In the genomic region with DNA sequence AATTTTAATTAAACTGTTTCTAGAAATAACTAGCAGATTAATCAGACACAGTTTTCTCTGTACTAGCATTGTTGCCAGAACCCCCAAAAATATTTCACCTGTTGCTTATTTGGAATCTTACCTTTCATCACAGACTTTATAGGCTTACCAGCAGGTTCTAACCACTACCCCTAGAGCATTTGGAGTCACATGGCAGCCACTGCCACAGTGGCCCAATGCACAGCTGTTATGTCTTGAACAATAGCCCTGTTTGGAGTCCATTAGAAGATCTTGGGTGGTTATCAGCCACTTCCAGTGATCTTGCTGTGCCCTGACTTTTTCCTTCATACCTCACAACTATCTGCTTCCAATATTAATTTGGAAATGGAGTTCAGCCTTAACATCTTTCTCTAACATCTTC, we compare ENCODE assay signal across 17 cellular contexts.
DNase-seq lines count a peak whose midpoint lies in the region; ATAC-seq and TF ChIP-seq lines count a peak whose summit lies in the region.
"Had no signal": no experiment of that assay in that cellular context is flagged by ENCODE, and none has a peak within 500 bp of the region (broad histone marks: within the 10 kb centered on the region; RNA-seq: fewer than 3 reads in every experiment).

No MANE protein-coding gene starts in this region.

- H4K5ac ChIP-seq in mesendoderm (ENCODE audit: low read length), result no peak overlapping the region

- H2BK15ac ChIP-seq in mesendoderm (replicated peaks; ENCODE audit: low read depth), result no peak overlapping the region

- H3K4me3 ChIP-seq in mesendoderm (ENCODE audit: low read length) (no peak overlapping the region), brain microvascular endothelial cell (ENCODE audit: low read depth, low read length) (no peak overlapping the region)
- H3K4me3 ChIP-seq: BLaER1, GM23248 had no signal

- H4K8ac ChIP-seq in mesendoderm (ENCODE audit: low read depth, low read length), result no peak overlapping the region

- H3K27me3 ChIP-seq in mesendoderm (ENCODE audit: insufficient read depth, low read length, poor library complexity), result no peaks in the 10 kb centered on the region
- H3K27me3 ChIP-seq in brain microvascular endothelial cell (replicated peaks), result no peaks in the 10 kb centered on the region
- H3K27me3 ChIP-seq: BLaER1 had no signal

- H3K27ac ChIP-seq in mesendoderm (ENCODE audit: low read depth, low read length) (no peak overlapping the region), brain microvascular endothelial cell (no peak overlapping the region)
- H3K27ac ChIP-seq: BLaER1, GM23248, HL-60 had no signal

- no peak overlapping the region for H3K9ac ChIP-seq in mesendoderm (ENCODE audit: low read length)
- H3K9ac ChIP-seq: BLaER1, GM23248 had no signal

- no peak overlapping the region for H2BK5ac ChIP-seq in mesendoderm (ENCODE audit: low read length)

- no peak for TF ChIP-seq CTCF in brain microvascular endothelial cell (IDR thresholded peaks at IDR 0.05; ENCODE audit: low read depth, low read length, missing control alignments)

- peak; percentile 27 for DNase-seq in NCI-H82 (lab: John Stamatoyannopoulos, UW)
- DNase-seq in NCI-H82 treated with DMSO at 0.1 percent for 48 hours (lab: John Stamatoyannopoulos, UW; ENCODE audit: unreplicated experiment), result no peak
- DNase-seq in SK-MEL-5 (ENCODE audit: low read depth, low spot score), result peak; percentile 30
- peak; percentile 29 for DNase-seq in mesendoderm
- no peak for DNase-seq in brain microvascular endothelial cell
- DNase-seq: 8988T; CD4-positive, alpha-beta memory T cell; DMS153; DMS79; GF-D8; GM23248; HCEC 1CT; HFFc6 had no signal

- no peak overlapping the region for H3K56ac ChIP-seq in mesendoderm (ENCODE audit: low read length)

- ATAC-seq in GM19328 (IDR thresholded peaks at IDR 0.05; ENCODE audit: unreplicated experiment) (no peak), GM21381 (IDR thresholded peaks at IDR 0.05; ENCODE audit: unreplicated experiment) (no peak)

- in situ Hi-C loops in SK-MEL-5 (cut with HindIII; ENCODE audit: low pct_unique_long_range_greater_than_20kb, low sequenced_read_pairs) (no loop called here), brain microvascular endothelial cell (cut with HindIII; ENCODE audit: low pct_ligation_motif_present, low sequenced_read_pairs) (no loop called here)

- no peak overlapping the region for H3K4me2 ChIP-seq in mesendoderm (ENCODE audit: low read length)
- H3K4me2 ChIP-seq: BLaER1 had no signal

- H3K23ac ChIP-seq in mesendoderm (ENCODE audit: low read length), result no peak overlapping the region

- H3K4me1 ChIP-seq in mesendoderm (ENCODE audit: control insufficient read depth, low read depth, low read length), result no peaks in the 10 kb centered on the region
- H3K4me1 ChIP-seq: BLaER1 had no signal

- H2AK5ac ChIP-seq in mesendoderm (ENCODE audit: low read length), result no peak overlapping the region

- no peaks in the 10 kb centered on the region for H3K79me2 ChIP-seq in mesendoderm (ENCODE audit: control insufficient read depth, insufficient read depth, low read length)

- H3K4ac ChIP-seq in mesendoderm (ENCODE audit: low read depth, low read length), result no peak overlapping the region

- H2BK120ac ChIP-seq in mesendoderm (ENCODE audit: low read depth, low read length), result no peak overlapping the region

- H3K36me3 ChIP-seq in mesendoderm (ENCODE audit: control insufficient read depth, insufficient read depth, low read length) (no peaks in the 10 kb centered on the region), brain microvascular endothelial cell (replicated peaks) (no peaks in the 10 kb centered on the region)
- H3K36me3 ChIP-seq: BLaER1 had no signal

- no peak overlapping the region for H3K18ac ChIP-seq in mesendoderm (ENCODE audit: low read length)

- no peaks in the 10 kb centered on the region for H3K79me1 ChIP-seq in mesendoderm (ENCODE audit: low read length)

Comparison
In these comparisons a context has a peak if more than half of its experiments do, and no peak if none do; other contexts are left out.
1. DNase-seq: peak in NCI-H82 (single experiment), SK-MEL-5 (single experiment) and mesendoderm (single experiment); none in NCI-H82 treated with DMSO at 0.1 percent for 48 hours (single experiment) and brain microvascular endothelial cell (single experiment).